ENCODE assay signal across 8 cellular contexts in the genomic region with DNA sequence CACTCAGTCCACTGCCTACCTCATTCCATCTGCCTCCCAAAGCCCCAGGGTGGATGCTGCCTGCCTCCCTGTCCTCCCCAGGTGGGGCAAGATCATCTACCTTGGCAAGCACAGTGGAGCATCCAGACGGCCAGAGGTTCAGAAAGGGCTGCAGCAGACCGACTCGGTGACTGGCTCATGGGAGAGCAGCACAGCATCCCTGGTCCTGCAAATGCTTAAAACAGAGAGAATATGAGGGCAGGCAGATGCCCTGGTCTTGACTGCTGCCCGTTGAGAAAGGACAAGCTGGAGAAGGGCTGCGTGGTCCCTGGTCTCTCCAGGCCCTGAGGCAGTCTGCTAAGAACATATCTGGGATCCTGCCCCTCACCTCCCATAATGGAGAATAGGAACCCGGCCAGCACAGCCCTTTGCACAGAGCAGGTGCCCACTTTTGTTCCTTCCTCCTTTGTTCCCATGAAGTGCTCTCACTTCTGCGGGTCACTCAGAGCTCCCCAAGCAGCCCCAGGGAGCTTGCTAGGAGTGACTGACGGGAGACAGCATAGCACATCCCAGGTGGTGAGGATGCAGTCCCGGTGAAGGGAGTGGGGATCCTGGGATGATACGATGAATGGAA. TPM values are rescaled to one million over a fixed set of nuclear protein-coding genes. Genes with fewer than 3 reads are reported as not detected.
DNase-seq lines count a peak whose midpoint lies in the region; ATAC-seq and TF ChIP-seq lines count a peak whose summit lies in the region.

No MANE protein-coding gene starts in this region.

- H2BK15ac ChIP-seq in IMR-90 (ENCODE audit: low read depth, low read length), result no peak overlapping the region

- H3K18ac ChIP-seq in IMR-90 (ENCODE audit: low read depth, low read length), result no peak overlapping the region

- H3K79me1 ChIP-seq in IMR-90 (ENCODE audit: low read depth in 1 of 2, low read length in 2 of 2), result peaks cover 26 to 38% of the 10 kb centered on the region in 2 experiments

- DNase-seq in BJ (ENCODE audit: low read depth) (no peak), IMR-90 (no peak), natural killer cell (no peak), GDM1 (lab: John Stamatoyannopoulos, UW) (no peak), dedifferentiated amniotic fluid mesenchymal stem cell (ENCODE audit: extremely low spot score) (no peak)
- no peak for DNase-seq in central memory CD8-positive, alpha-beta T cell (ENCODE audit: low spot score in 2 of 2)

- H3K4me1 ChIP-seq in IMR-90 (ENCODE audit: control insufficient read depth, insufficient read depth, low read length), result peaks cover 3% of the 10 kb centered on the region; the same call in 1 of the 2 replicates

- CTCF ChIA-PET in BJ (lab: Yijun Ruan, JAX), result interaction anchor here (2.2 kb wide), 1 partner anchor 20 kb away, joined by 7 read pairs; no protein-coding TSS in a partner anchor
- CTCF ChIA-PET in IMR-90 (lab: Yijun Ruan, JAX), result no interaction called here

- peak overlapping the region; percentile 25; the same call in 1 of the 2 replicates for H3K4ac ChIP-seq in IMR-90 (ENCODE audit: low read depth, low read length)

- no peak overlapping the region for H2BK5ac ChIP-seq in IMR-90 (ENCODE audit: low read depth, low read length, poor library complexity, severe bottlenecking)

- H3K9me3 Mint-ChIP-seq in central memory CD8-positive, alpha-beta T cell, result no peaks in the 10 kb centered on the region
- peaks cover 0 to 2% of the 10 kb centered on the region in 2 donors for H3K9me3 Mint-ChIP-seq in natural killer cell

- no peak overlapping the region for H4K8ac ChIP-seq in IMR-90 (ENCODE audit: low read depth in 2 of 2, low read length in 2 of 2)

- H3K36me3 ChIP-seq in BJ (ENCODE audit: control insufficient read depth, insufficient read depth, low read length) (peaks cover 10% of the 10 kb centered on the region), IMR-90 (ENCODE audit: control insufficient read depth, insufficient read depth, low read length) (peaks cover 23% of the 10 kb centered on the region)

- no peak overlapping the region for H3K14ac ChIP-seq in IMR-90 (replicated peaks; ENCODE audit: low read depth, low read length)

- H3K27ac Mint-ChIP-seq in central memory CD8-positive, alpha-beta T cell (ENCODE audit: low read depth), result peak overlapping the region; percentile 67
- peak overlapping the region; percentile 83 to 94 for H3K27ac Mint-ChIP-seq in natural killer cell

- H3K9me3 ChIP-seq in IMR-90 (ENCODE audit: control insufficient read depth, insufficient read depth, low read length), result no peaks in the 10 kb centered on the region

- no peak overlapping the region for H3K56ac ChIP-seq in IMR-90 (ENCODE audit: extremely low read depth, insufficient read depth, low read length)

- no peak for TF ChIP-seq POLR2A in IMR-90 (IDR thresholded peaks at IDR 0.05; ENCODE audit: low read depth, low read length)

- H4K20me1 ChIP-seq in IMR-90 (ENCODE audit: insufficient read depth, low read length), result peaks cover 4% of the 10 kb centered on the region; the same call in 1 of the 2 replicates

- peak overlapping the region; percentile 55; the same call in 1 of the 2 replicates for H2AK5ac ChIP-seq in IMR-90 (ENCODE audit: low read depth, low read length)

- in situ Hi-C loops in IMR-90 (cut with MboI; ENCODE audit: low sequenced_read_pairs), result no loop called here

- no peak overlapping the region; the same call in 1 of the 2 replicates for H3K23ac ChIP-seq in IMR-90 (ENCODE audit: low read depth, low read length)

- H2BK120ac ChIP-seq in IMR-90 (ENCODE audit: low read depth, low read length), result no peak overlapping the region

- dilution Hi-C loops in IMR-90 (cut with HindIII; ENCODE audit: low sequenced_read_pairs, unreplicated experiment), result no loop called here

- H3K4me3 Mint-ChIP-seq in central memory CD8-positive, alpha-beta T cell, result peak overlapping the region; percentile 90
- H3K4me3 Mint-ChIP-seq in natural killer cell, result peak overlapping the region; percentile 92

- TF ChIP-seq RAD21 in IMR-90 (IDR thresholded peaks at IDR 0.05; ENCODE audit: low read length), result no peak

- H3K4me3 ChIP-seq in BJ (ENCODE audit: low read depth, low read length), result peak overlapping the region; percentile 77
- H3K4me3 ChIP-seq in IMR-90 (ENCODE audit: insufficient read depth, low read depth, low read length), result no peak overlapping the region

- H3K9me1 ChIP-seq in IMR-90 (ENCODE audit: insufficient read depth, low read length), result peaks cover 15% of the 10 kb centered on the region

- no peak overlapping the region for H2BK20ac ChIP-seq in IMR-90 (ENCODE audit: low read depth, low read length)

- TF ChIP-seq CTCF in BJ (IDR thresholded peaks at IDR 0.05; ENCODE audit: insufficient read depth, low read depth, low read length) (no peak), IMR-90 (conservative IDR thresholded peaks at IDR 0.05; ENCODE audit: low read depth, low read length) (no peak), natural killer cell (IDR thresholded peaks at IDR 0.05) (no peak)

- intact Hi-C loops in IMR-90 (cut with micrococcal nuclease) (no loop called here), natural killer cell (cut with micrococcal nuclease) (no loop called here)

- BruUV-seq in IMR-90 (replicated peaks; lab: Mats Ljungman, UMichigan), result no TSS peak

- no peak overlapping the region for H3K9ac ChIP-seq in IMR-90 (ENCODE audit: low read depth, low read length)

- peak overlapping the region; percentile 74; the same call in 1 of the 2 replicates for H3K4me2 ChIP-seq in IMR-90 (ENCODE audit: low read depth, low read length)

- peaks cover 23% of the 10 kb centered on the region for H3K36me3 Mint-ChIP-seq in central memory CD8-positive, alpha-beta T cell (ENCODE audit: insufficient read depth)
- peaks cover 6% of the 10 kb centered on the region for H3K36me3 Mint-ChIP-seq in natural killer cell

- H2AK9ac ChIP-seq in IMR-90 (replicated peaks; ENCODE audit: low read depth, low read length, poor library complexity), result peak overlapping the region; percentile 81

- POLR2A ChIA-PET in BJ (lab: Charles Lee) (no interaction called here), IMR-90 (lab: Charles Lee; ENCODE audit: unreplicated experiment) (no interaction called here)

- H3K27me3 ChIP-seq in BJ (ENCODE audit: control insufficient read depth, insufficient read depth, low read length) (no peaks in the 10 kb centered on the region), IMR-90 (ENCODE audit: control insufficient read depth, insufficient read depth, low read length) (no peaks in the 10 kb centered on the region)

- peak overlapping the region; percentile 16 for H2AFZ ChIP-seq in IMR-90 (replicated peaks; ENCODE audit: low read length, poor library complexity)

- WGBS in IMR-90 (ENCODE audit: extremely low coverage in 2 of 2, insufficient read length in 1 of 2), 2 experiments, result 96% methylated on average over 3 of the region's 10 CpGs; no CpG with 5 or more reads in 1 of the 2 experiments

- peaks cover 53% of the 10 kb centered on the region for H3K4me1 Mint-ChIP-seq in central memory CD8-positive, alpha-beta T cell
- peaks cover 49 to 51% of the 10 kb centered on the region in 2 donors for H3K4me1 Mint-ChIP-seq in natural killer cell

- no peak overlapping the region for H3K27ac ChIP-seq in IMR-90 (ENCODE audit: insufficient read depth, low read length)

- peaks cover 10% of the 10 kb centered on the region for H3K27me3 Mint-ChIP-seq in central memory CD8-positive, alpha-beta T cell
- peaks cover 3 to 10% of the 10 kb centered on the region in 2 donors for H3K27me3 Mint-ChIP-seq in natural killer cell (ENCODE audit: low read depth in 2 of 2)

- no peak overlapping the region for H4K91ac ChIP-seq in IMR-90 (ENCODE audit: insufficient read depth, low read depth, low read length)

- no peak for ATAC-seq in IMR-90 (ENCODE audit: low read depth)
- ATAC-seq in central memory CD8-positive, alpha-beta T cell (replicated peaks; ENCODE audit: extremely low read depth, poor library complexity, severe bottlenecking), result no peak
- no peak for ATAC-seq in natural killer cell
- no peak for ATAC-seq in GM21786 (IDR thresholded peaks at IDR 0.05; ENCODE audit: unreplicated experiment)
- no peak for ATAC-seq in GM21529 (IDR thresholded peaks at IDR 0.05; ENCODE audit: unreplicated experiment)

- no peak overlapping the region for H4K5ac ChIP-seq in IMR-90 (ENCODE audit: low read depth, low read length)

TF ChIP-seq in IMR-90, 13 proteins besides CTCF, POLR2A, EP300 and RAD21 (continues in another document):
- no peak for TF ChIP-seq RFX5 (IDR thresholded peaks at IDR 0.05; ENCODE audit: low read depth, low read length)
- no peak for TF ChIP-seq SMC3 (IDR thresholded peaks at IDR 0.05; ENCODE audit: low read depth, low read length)
- TF ChIP-seq, protein P1, sequence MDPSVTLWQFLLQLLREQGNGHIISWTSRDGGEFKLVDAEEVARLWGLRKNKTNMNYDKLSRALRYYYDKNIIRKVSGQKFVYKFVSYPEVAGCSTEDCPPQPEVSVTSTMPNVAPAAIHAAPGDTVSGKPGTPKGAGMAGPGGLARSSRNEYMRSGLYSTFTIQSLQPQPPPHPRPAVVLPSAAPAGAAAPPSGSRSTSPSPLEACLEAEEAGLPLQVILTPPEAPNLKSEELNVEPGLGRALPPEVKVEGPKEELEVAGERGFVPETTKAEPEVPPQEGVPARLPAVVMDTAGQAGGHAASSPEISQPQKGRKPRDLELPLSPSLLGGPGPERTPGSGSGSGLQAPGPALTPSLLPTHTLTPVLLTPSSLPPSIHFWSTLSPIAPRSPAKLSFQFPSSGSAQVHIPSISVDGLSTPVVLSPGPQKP (IDR thresholded peaks at IDR 0.05; ENCODE audit: borderline replicate concordance, low read depth, low read length), result no peak
- TF ChIP-seq FOS (IDR thresholded peaks at IDR 0.05; ENCODE audit: low read depth, low read length), result no peak
- TF ChIP-seq MXI1 (IDR thresholded peaks at IDR 0.05; ENCODE audit: borderline replicate concordance, low read depth, low read length), result no peak
- no peak for TF ChIP-seq BHLHE40 (IDR thresholded peaks at IDR 0.05; ENCODE audit: low read depth, low read length)
- no peak for TF ChIP-seq MAFK (IDR thresholded peaks at IDR 0.05; ENCODE audit: low read depth, low read length)
- no peak for TF ChIP-seq MAZ (IDR thresholded peaks at IDR 0.05; ENCODE audit: borderline replicate concordance, low read depth, low read length)

RNA-seq across cellular contexts. Expression of a gene that starts 1.4 kb away (rescaled TPM):
- polyA plus RNA-seq in BJ (2011; rRNA removed) (45.8 and 88.8 TPM in 2 replicates), IMR-90 (2012; rRNA removed) (55.2 and 60.9 TPM in 2 replicates)
- 39.3 and 51.3 TPM in 2 replicates for polyA minus RNA-seq in BJ (2011; rRNA and poly(A)+ RNA removed)
- total RNA-seq in IMR-90 (2012; rRNA removed) (14.0 and 15.8 TPM in 2 replicates), natural killer cell (100 to 1,000 TPM in 2 of 3 donors, 10 to 100 TPM in 1; 92.4 to 103 (median 102) TPM)
- polyA plus RNA-seq in IMR-90 (2012; cell fraction: cytosol; rRNA removed), result 48.7 and 61.4 TPM in 2 replicates
- polyA plus RNA-seq in IMR-90 (2012; cell fraction: nucleus; rRNA removed; ENCODE audit: low replicate concordance), result 100 and 167 TPM in 2 replicates

RNA-seq across cellular contexts. Expression of a gene that starts 30.3 kb away (rescaled TPM):
- polyA plus RNA-seq in BJ (2011; rRNA removed) (13.9 and 23.1 TPM in 2 replicates), IMR-90 (2012; rRNA removed) (16.3 and 16.4 TPM in 2 replicates)
- 9.6 and 14.6 TPM in 2 replicates for polyA minus RNA-seq in BJ (2011; rRNA and poly(A)+ RNA removed)
- total RNA-seq in IMR-90 (2012; rRNA removed) (5.8 and 6.5 TPM in 2 replicates), natural killer cell (10 to 100 TPM; 20.8 to 28.2 (median 28.0) TPM)
- 11.1 and 18.4 TPM in 2 replicates for polyA plus RNA-seq in IMR-90 (2012; cell fraction: cytosol; rRNA removed)
- polyA plus RNA-seq in IMR-90 (2012; cell fraction: nucleus; rRNA removed; ENCODE audit: low replicate concordance), result 78.4 and 95.1 TPM in 2 replicates
